19 cellular contexts compared by ENCODE assay signal in the genomic region with DNA sequence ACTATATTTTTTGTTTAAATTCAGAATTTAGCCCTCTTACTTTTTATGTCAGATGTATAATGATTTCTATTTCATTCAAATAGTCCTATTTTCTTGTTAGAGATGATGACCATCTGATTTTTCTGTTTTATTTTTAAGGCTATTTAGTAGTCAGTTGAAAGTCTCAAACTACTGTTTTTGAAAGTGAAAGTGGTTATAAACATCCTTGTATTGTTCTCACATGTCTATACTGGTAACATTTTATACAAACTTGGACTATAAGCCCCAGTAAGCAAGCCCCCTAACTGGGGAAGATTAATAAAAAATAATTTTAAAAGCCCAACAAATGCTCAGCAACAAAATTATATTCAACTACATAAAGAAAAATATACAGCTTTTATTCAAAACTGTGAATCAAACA.
DNase-seq lines count a peak whose midpoint lies in the region; ATAC-seq and TF ChIP-seq lines count a peak whose summit lies in the region.
"Had no signal": no experiment of that assay in that cellular context is flagged by ENCODE, and none has a peak within 500 bp of the region (broad histone marks: within the 10 kb centered on the region; RNA-seq: fewer than 3 reads in every experiment).

No MANE protein-coding gene starts in this region.

- H3K4me3 ChIP-seq in DND-41 (ENCODE audit: low read depth in 1 of 2, low read length in 2 of 2) (no peak overlapping the region), PC-9 (no peak overlapping the region), dorsolateral prefrontal cortex (no peak overlapping the region), Caco-2 (ENCODE audit: low read depth, low read length) (no peak overlapping the region)
- H3K4me3 ChIP-seq: right atrium auricular region had no signal

- H3K4me3 Mint-ChIP-seq in T-cell (no peak overlapping the region), Caco-2 (ENCODE audit: unreplicated experiment) (no peak overlapping the region)
- H3K4me3 Mint-ChIP-seq: activated CD4-positive, alpha-beta T cell treated with anti-CD3 and anti-CD28 coated beads for 36 hours; endodermal cell; mesothelial cell of epicardium had no signal

- H3K27me3 Mint-ChIP-seq in T-cell (no peaks in the 10 kb centered on the region), Caco-2 (ENCODE audit: insufficient read depth, unreplicated experiment) (no peaks in the 10 kb centered on the region)
- H3K27me3 Mint-ChIP-seq: activated CD4-positive, alpha-beta T cell treated with anti-CD3 and anti-CD28 coated beads for 36 hours had no signal

- POLR2A ChIA-PET in PC-9 (lab: Charles Lee; ENCODE audit: unreplicated experiment) (no interaction called here), T-cell (lab: Charles Lee) (no interaction called here), Caco-2 (lab: Charles Lee) (no interaction called here)

- CTCF ChIA-PET in PC-9 (lab: Charles Lee) (no interaction called here), T-cell (lab: Charles Lee) (no interaction called here), Caco-2 (lab: Charles Lee) (no interaction called here)

- H3K27ac Mint-ChIP-seq in T-cell, result no peak overlapping the region
- no peak overlapping the region for H3K27ac Mint-ChIP-seq in Caco-2 (ENCODE audit: unreplicated experiment)
- H3K27ac Mint-ChIP-seq: activated CD4-positive, alpha-beta T cell treated with anti-CD3 and anti-CD28 coated beads for 36 hours; endodermal cell; mesothelial cell of epicardium had no signal

- TF ChIP-seq CTCF in DND-41 (IDR thresholded peaks at IDR 0.05; ENCODE audit: borderline replicate concordance, extremely low read depth, low read length, poor library complexity, severe bottlenecking) (no peak), PC-9 (conservative IDR thresholded peaks at IDR 0.05) (no peak), dorsolateral prefrontal cortex (IDR thresholded peaks at IDR 0.05 in 54 of 56, conservative IDR thresholded peaks at IDR 0.05 in 2 of 56; ENCODE audit: low read depth in 1 of 56, partially characterized antibody in 56 of 56) (no peak), Caco-2 (IDR thresholded peaks at IDR 0.05; ENCODE audit: insufficient read depth in 1 of 2, low read depth in 1 of 2, low read length in 1 of 2, severe bottlenecking in 1 of 2, unreplicated experiment in 1 of 2) (no peak)

- DNase-seq in DND-41 (no peak), PC-9 (no peak), T-cell (no peak), dorsolateral prefrontal cortex (no peak), Caco-2 (no peak)
- DNase-seq: activated CD4-positive, alpha-beta T cell treated with anti-CD3 and anti-CD28 coated beads for 36 hours; activated CD8-positive, alpha-beta memory T cell treated with anti-CD3 and anti-CD28 coated beads, Interleukin-2, amount 50 U/mL, for 4 hours; activated gamma-delta T cell treated with Interleukin-2 at 50 U/mL for 16 hours; cerebellar nuclear complex; EL; endodermal cell; H7; Kasumi-1; NCI-H226 had no signal

- H3K9ac ChIP-seq in DND-41 (ENCODE audit: low read depth, low read length), result peak overlapping the region; percentile 35; the same call in 1 of the 2 replicates

- H3K27me3 ChIP-seq in DND-41 (ENCODE audit: insufficient read depth, low read length, poor library complexity), result no peaks in the 10 kb centered on the region
- H3K27me3 ChIP-seq in PC-9 (ENCODE audit: insufficient read depth, low read depth), result no peaks in the 10 kb centered on the region
- H3K27me3 ChIP-seq in dorsolateral prefrontal cortex, result no peaks in the 10 kb centered on the region
- H3K27me3 ChIP-seq in Caco-2 (replicated peaks; ENCODE audit: control insufficient read depth, insufficient read depth, low read length), result no peaks in the 10 kb centered on the region
- H3K27me3 ChIP-seq: right atrium auricular region had no signal

- intact Hi-C loops in PC-9 (cut with micrococcal nuclease; ENCODE audit: unreplicated experiment) (no loop called here), dorsolateral prefrontal cortex (cut with DNase I) (no loop called here), Caco-2 (cut with micrococcal nuclease; ENCODE audit: unreplicated experiment) (no loop called here)

- no peaks in the 10 kb centered on the region for H3K36me3 Mint-ChIP-seq in T-cell
- no peaks in the 10 kb centered on the region for H3K36me3 Mint-ChIP-seq in Caco-2 (ENCODE audit: insufficient read depth, unreplicated experiment)
- H3K36me3 Mint-ChIP-seq: mesothelial cell of epicardium had no signal

- H3K9me3 Mint-ChIP-seq in T-cell, result peaks cover 0 to 10% (median 7%) of the 10 kb centered on the region in 3 donors
- H3K9me3 Mint-ChIP-seq in Caco-2 (ENCODE audit: unreplicated experiment), result no peaks in the 10 kb centered on the region
- H3K9me3 Mint-ChIP-seq: endodermal cell, mesothelial cell of epicardium had no signal

- peaks cover 10% of the 10 kb centered on the region for H3K9me3 ChIP-seq in DND-41 (ENCODE audit: insufficient read depth, low read length, severe bottlenecking)
- no peaks in the 10 kb centered on the region for H3K9me3 ChIP-seq in PC-9 (ENCODE audit: insufficient read depth, low read depth)
- no peaks in the 10 kb centered on the region for H3K9me3 ChIP-seq in Caco-2
- H3K9me3 ChIP-seq: right atrium auricular region had no signal

- no peaks in the 10 kb centered on the region for H3K79me2 ChIP-seq in DND-41 (ENCODE audit: insufficient read depth, low read length)
- no peaks in the 10 kb centered on the region for H3K79me2 ChIP-seq in PC-9 (ENCODE audit: low read depth)

- H2AFZ ChIP-seq in DND-41 (ENCODE audit: low read depth, low read length) (peak overlapping the region; percentile 60), PC-9 (0 out of 2 replicates have a peak overlapping the region, but pooled peaks have one; percentile 36)

- peaks cover 62% of the 10 kb centered on the region for H3K4me1 ChIP-seq in DND-41 (ENCODE audit: insufficient read depth, low read length)
- no peaks in the 10 kb centered on the region for H3K4me1 ChIP-seq in PC-9 (replicated peaks; ENCODE audit: insufficient read depth)
- H3K4me1 ChIP-seq in Caco-2, result no peaks in the 10 kb centered on the region
- H3K4me1 ChIP-seq: right atrium auricular region had no signal

- ATAC-seq in DND-41 (ENCODE audit: insufficient read depth, low read depth) (no peak), GM19395 (IDR thresholded peaks at IDR 0.05; ENCODE audit: unreplicated experiment) (peak; percentile 83), HG03060 (IDR thresholded peaks at IDR 0.05; ENCODE audit: low read depth, unreplicated experiment) (peak; percentile 84), SK-N-SH treated with all-trans-retinoic acid at 6 μM for 48 hours (no peak), T-cell (replicated peaks in 1 of 4) (no peak)
- ATAC-seq: activated CD4-positive, alpha-beta T cell treated with anti-CD3 and anti-CD28 coated beads for 36 hours had no signal

- H3K9me2 ChIP-seq in PC-9 (ENCODE audit: insufficient read depth), result no peaks in the 10 kb centered on the region

- peak overlapping the region; percentile 75 for H3K27ac ChIP-seq in DND-41 (ENCODE audit: low read length)
- no peak overlapping the region for H3K27ac ChIP-seq in PC-9
- H3K27ac ChIP-seq in dorsolateral prefrontal cortex, result no peak overlapping the region
- H3K27ac ChIP-seq: right atrium auricular region had no signal

- H3K4me1 Mint-ChIP-seq in T-cell, result no peaks in the 10 kb centered on the region
- no peaks in the 10 kb centered on the region for H3K4me1 Mint-ChIP-seq in Caco-2 (ENCODE audit: low read depth, unreplicated experiment)
- H3K4me1 Mint-ChIP-seq: activated CD4-positive, alpha-beta T cell treated with anti-CD3 and anti-CD28 coated beads for 36 hours; endodermal cell had no signal

- BruUV-seq in PC-9 (replicated peaks; lab: Mats Ljungman, UMichigan) (no TSS peak), Caco-2 (replicated peaks; lab: Mats Ljungman, UMichigan) (no TSS peak)

- H3K36me3 ChIP-seq in DND-41 (ENCODE audit: insufficient read depth, low read length) (0 out of 2 replicates have a peak, but pooled peaks cover 4% of the 10 kb centered on the region), PC-9 (ENCODE audit: low read depth) (no peaks in the 10 kb centered on the region), Caco-2 (ENCODE audit: control insufficient read depth, insufficient read depth, low read length) (no peaks in the 10 kb centered on the region)
- H3K36me3 ChIP-seq: right atrium auricular region had no signal

- H3F3A ChIP-seq in PC-9 (ENCODE audit: insufficient read depth, low read depth), result no peaks in the 10 kb centered on the region

- no peaks in the 10 kb centered on the region for H4K20me1 ChIP-seq in DND-41 (ENCODE audit: insufficient read depth, low read length)
- H4K20me1 ChIP-seq in PC-9 (ENCODE audit: insufficient read depth), result no peaks in the 10 kb centered on the region

- peak overlapping the region; percentile 28; the same call in 1 of the 2 replicates for H3K4me2 ChIP-seq in DND-41 (ENCODE audit: insufficient read depth, low read length)
- no peak overlapping the region for H3K4me2 ChIP-seq in PC-9

TF ChIP-seq in SK-N-SH treated with all-trans-retinoic acid at 6 μM for 48 hours, 23 proteins besides CTCF, POLR2A, EP300 and RAD21 (continues in another document):
- TF ChIP-seq ARNTL (CRISPR knock-in tag; IDR thresholded peaks at IDR 0.05; ENCODE audit: borderline replicate concordance, low read depth) (no peak), ZNF8 (CRISPR knock-in tag; IDR thresholded peaks at IDR 0.05) (no peak), ZFP30 (CRISPR knock-in tag; IDR thresholded peaks at IDR 0.05) (no peak), GLIS3 (CRISPR knock-in tag; IDR thresholded peaks at IDR 0.05) (no peak), OSR1 (CRISPR knock-in tag; IDR thresholded peaks at IDR 0.05) (no peak), ZC3H10 (CRISPR knock-in tag; IDR thresholded peaks at IDR 0.05) (no peak), SNAI2 (CRISPR knock-in tag; IDR thresholded peaks at IDR 0.05) (no peak), ISL1 (CRISPR knock-in tag; IDR thresholded peaks at IDR 0.05) (no peak), ZFP3 (CRISPR knock-in tag; IDR thresholded peaks at IDR 0.05) (no peak), PPARA (CRISPR knock-in tag; IDR thresholded peaks at IDR 0.05; ENCODE audit: borderline replicate concordance) (no peak), TCF4 (CRISPR knock-in tag; IDR thresholded peaks at IDR 0.05; ENCODE audit: borderline replicate concordance) (no peak), CSDC2 (CRISPR knock-in tag; IDR thresholded peaks at IDR 0.05) (no peak), RARB (CRISPR knock-in tag; IDR thresholded peaks at IDR 0.05) (no peak), BACH2 (CRISPR knock-in tag; IDR thresholded peaks at IDR 0.05; ENCODE audit: borderline replicate concordance) (no peak), ESRRG (CRISPR knock-in tag; IDR thresholded peaks at IDR 0.05) (no peak)

Comparison
In these comparisons a context has a peak if more than half of its experiments do, and no peak if none do; other contexts are left out.
1. ATAC-seq: peak in GM19395 (single experiment) and HG03060 (single experiment); none in DND-41 (single experiment), SK-N-SH treated with all-trans-retinoic acid at 6 μM for 48 hours (single experiment) and T-cell (0 of 4).